ENCODE assay signal across 8 cellular contexts in genomic region chr13:113209336-113209879, GRCh38. TPM values are rescaled to one million over a fixed set of nuclear protein-coding genes. Genes with fewer than 3 reads are reported as not detected.
DNase-seq lines count a peak whose midpoint lies in the region; ATAC-seq, FAIRE-seq and TF ChIP-seq lines count a peak whose summit lies in the region.

TSS of gene CUL4A (plus strand) at chr13:113209613. CDS start at chr13:113209628, 15 bp downstream.

- peak within 1 kb of the TSS; percentile 99 for H3K27ac ChIP-seq in WERI-Rb-1

- no peak for FAIRE-seq in bronchial epithelial cell (lab: Jason Lieb, UNC)

- H3K27me3 ChIP-seq in WERI-Rb-1 (ENCODE audit: insufficient read depth, low read depth, severe bottlenecking) (no peaks in the 10 kb centered on the region), bronchial epithelial cell (ENCODE audit: control insufficient read depth, insufficient read depth, low read length) (no peaks in the 10 kb centered on the region)

- no peak for TF ChIP-seq CTCF in WERI-Rb-1 (IDR thresholded peaks at IDR 0.05; ENCODE audit: low read depth, low read length)
- TF ChIP-seq CTCF in bronchial epithelial cell (IDR thresholded peaks at IDR 0.05; ENCODE audit: insufficient read depth, low read length, severe bottlenecking): no peak

- H3K9me3 ChIP-seq in WERI-Rb-1 (ENCODE audit: severe bottlenecking): no peaks in the 10 kb centered on the region

- H3K4me3 ChIP-seq in WERI-Rb-1 (ENCODE audit: low read depth, low read length) (peak within 1 kb of the TSS; percentile 89), bronchial epithelial cell (ENCODE audit: low read depth, low read length) (peak within 1 kb of the TSS; percentile 85)

- ATAC-seq in HG02610 (IDR thresholded peaks at IDR 0.05; ENCODE audit: unreplicated experiment): peak; percentile 36

- DNase-seq in NCI-H187 (lab: John Stamatoyannopoulos, UW) (peak; percentile 68 to 85), NCI-H187 treated with DMSO at 0.1 percent for 48 hours (lab: John Stamatoyannopoulos, UW) (no peak), NCI-H1105 (lab: John Stamatoyannopoulos, UW) (peak; percentile 82), WERI-Rb-1 (peak; percentile 94), bronchial epithelial cell (ENCODE audit: low read depth) (no peak), inferior parietal cortex (ENCODE audit: extremely low spot score) (peak; percentile 44)
- peak; percentile 80 for DNase-seq in stimulated activated CD4-positive, alpha-beta T cell treated with anti-CD3 and anti-CD28 coated beads, Interleukin-12 subunit alpha, Interleukin-12 subunit beta, amount 100 ng/mL, for 4 hours

- H3K36me3 ChIP-seq in WERI-Rb-1 (peaks cover 68% of the 10 kb centered on the region), bronchial epithelial cell (ENCODE audit: control insufficient read depth, insufficient read depth, low read length) (peaks cover 5% of the 10 kb centered on the region)

RNA-seq across cellular contexts. Expression of gene CUL4A, which starts in this region (rescaled TPM):
- 84.0 and 104 TPM in 2 replicates for total RNA-seq in bronchial epithelial cell

Comparison
In these comparisons a context has a peak if more than half of its experiments do, and no peak if none do; other contexts are left out.
1. DNase-seq: peak in NCI-H187 (2 of 2), NCI-H1105 (single experiment), WERI-Rb-1 (single experiment), inferior parietal cortex (single experiment) and stimulated activated CD4-positive, alpha-beta T cell treated with anti-CD3 and anti-CD28 coated beads, Interleukin-12 subunit alpha, Interleukin-12 subunit beta, amount 100 ng/mL, for 4 hours (single experiment); none in NCI-H187 treated with DMSO at 0.1 percent for 48 hours (single experiment) and bronchial epithelial cell (single experiment).